Comparison of ENCODE assay signal across 10 cellular contexts in the genomic region with DNA sequence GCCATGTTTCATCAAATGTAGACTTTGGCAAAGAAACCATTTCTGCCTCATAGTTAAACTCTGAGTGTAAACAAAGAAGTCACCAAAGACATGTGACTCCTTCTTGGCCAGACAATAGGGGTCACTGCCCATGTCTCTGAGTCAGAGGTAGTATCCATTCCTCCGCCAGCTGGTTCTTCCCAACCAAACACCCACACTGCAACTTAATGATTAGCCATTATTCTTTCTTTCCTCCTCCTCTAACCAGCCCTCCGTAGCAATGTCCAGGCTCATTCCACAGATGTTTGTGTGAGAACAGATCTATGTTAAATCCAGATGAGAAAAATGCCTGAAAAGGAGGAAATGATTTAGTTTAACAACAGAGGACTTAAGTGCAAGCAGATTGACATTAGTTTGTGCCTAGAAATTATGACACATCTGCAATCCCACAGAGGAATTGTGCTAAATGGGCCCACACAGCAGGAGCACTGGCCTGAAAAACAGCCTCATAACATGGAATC.
DNase-seq lines count a peak whose midpoint lies in the region; ATAC-seq and TF ChIP-seq lines count a peak whose summit lies in the region.
"Had no signal": no experiment of that assay in that cellular context is flagged by ENCODE, and none has a peak within 500 bp of the region (broad histone marks: within the 10 kb centered on the region; RNA-seq: fewer than 3 reads in every experiment).

No MANE protein-coding gene starts in this region.

- TF ChIP-seq POLR2A in gastrocnemius medialis (IDR thresholded peaks at IDR 0.05): no peak

- H3K27ac ChIP-seq in ascending aorta (peak overlapping the region; percentile 75 to 76), left ventricle myocardium inferior (replicated peaks) (peak overlapping the region; percentile 55), gastrocnemius medialis (peak overlapping the region; percentile 3 to 47 (median 37))

- intact Hi-C loops in ascending aorta (cut with DNase I): loop anchor here (5.0 kb wide), 2 partner anchors 128 to 163 kb away; a partner anchor contains a TSS
- intact Hi-C loops in left ventricle myocardium inferior (cut with micrococcal nuclease): no loop called here
- intact Hi-C loops in gastrocnemius medialis (cut with DNase I; ENCODE audit: low total_unique reads): no loop called here

- H3K4me3 ChIP-seq in ascending aorta (no peak overlapping the region), left ventricle myocardium inferior (no peak overlapping the region), gastrocnemius medialis (no peak overlapping the region)

- H3K4me1 ChIP-seq in ascending aorta (peaks cover 8 to 15% of the 10 kb centered on the region in 2 donors), left ventricle myocardium inferior (peaks cover 6% of the 10 kb centered on the region), gastrocnemius medialis (peaks cover 0 to 2% of the 10 kb centered on the region in 2 donors)

- TF ChIP-seq CTCF in ascending aorta (IDR thresholded peaks at IDR 0.05) (no peak), left ventricle myocardium inferior (IDR thresholded peaks at IDR 0.05; ENCODE audit: borderline replicate concordance) (no peak), gastrocnemius medialis (IDR thresholded peaks at IDR 0.05 in 4 of 5, conservative IDR thresholded peaks at IDR 0.05 in 1 of 5) (no peak), GM20000 (IDR thresholded peaks at IDR 0.05; ENCODE audit: extremely low read depth, missing control alignments) (no peak)

- H3K27me3 ChIP-seq in ascending aorta (no peaks in the 10 kb centered on the region), left ventricle myocardium inferior (ENCODE audit: low read depth) (no peaks in the 10 kb centered on the region), gastrocnemius medialis (no peaks in the 10 kb centered on the region)

- in situ Hi-C loops in gastrocnemius medialis (cut with MboI; ENCODE audit: low sequenced_read_pairs in 4 of 4): no loop called here

- H3K36me3 ChIP-seq in ascending aorta: no peaks in the 10 kb centered on the region
- no peaks in the 10 kb centered on the region for H3K36me3 ChIP-seq in left ventricle myocardium inferior
- no peaks in the 10 kb centered on the region for H3K36me3 ChIP-seq in gastrocnemius medialis

- H3K9me3 ChIP-seq in ascending aorta (no peaks in the 10 kb centered on the region), left ventricle myocardium inferior (replicated peaks) (no peaks in the 10 kb centered on the region), gastrocnemius medialis (no peaks in the 10 kb centered on the region)

- ATAC-seq in gastrocnemius medialis: peak; percentile 78
- no peak for ATAC-seq in GM18502 (IDR thresholded peaks at IDR 0.05; ENCODE audit: poor library complexity, unreplicated experiment)

- DNase-seq in GM04504 (ENCODE audit: low read depth): peak; percentile 96
- DNase-seq in ascending aorta (ENCODE audit: low spot score in 2 of 2): peak; percentile 18 to 78
- DNase-seq in left ventricle myocardium inferior: no peak
- DNase-seq in gastrocnemius medialis: peak in 1 of 2 donors; percentile 25
- DNase-seq in stimulated activated CD4-positive, alpha-beta T cell treated with anti-CD3 and anti-CD28 coated beads, Interleukin-12 subunit alpha, Interleukin-12 subunit beta, amount 100 ng/mL, for 4 hours: no peak
- DNase-seq in Ammon's horn (ENCODE audit: low spot score): no peak
- no peak for DNase-seq in GM20000 (ENCODE audit: low spot score)
- DNase-seq: activated effector memory CD4-positive, alpha-beta T cell treated with Interleukin-2 at 50 U/mL for 16 hours; stimulated activated CD4-positive, alpha-beta T cell treated with anti-CD3 and anti-CD28 coated beads, Interleukin-4, amount 100 ng/mL, for 4 hours had no signal

Comparison
In these comparisons a context has a peak if more than half of its experiments do, and no peak if none do; other contexts are left out.
1. DNase-seq: peak in GM04504 (single experiment) and ascending aorta (2 of 2); none in left ventricle myocardium inferior (single experiment), stimulated activated CD4-positive, alpha-beta T cell treated with anti-CD3 and anti-CD28 coated beads, Interleukin-12 subunit alpha, Interleukin-12 subunit beta, amount 100 ng/mL, for 4 hours (single experiment), Ammon's horn (single experiment) and GM20000 (single experiment).
2. Peak in every context shown above with its lines, with median percentiles within 50 percentile points of each other: H3K27ac ChIP-seq.